ENCODE assay signal across 25 cellular contexts in the genomic region with DNA sequence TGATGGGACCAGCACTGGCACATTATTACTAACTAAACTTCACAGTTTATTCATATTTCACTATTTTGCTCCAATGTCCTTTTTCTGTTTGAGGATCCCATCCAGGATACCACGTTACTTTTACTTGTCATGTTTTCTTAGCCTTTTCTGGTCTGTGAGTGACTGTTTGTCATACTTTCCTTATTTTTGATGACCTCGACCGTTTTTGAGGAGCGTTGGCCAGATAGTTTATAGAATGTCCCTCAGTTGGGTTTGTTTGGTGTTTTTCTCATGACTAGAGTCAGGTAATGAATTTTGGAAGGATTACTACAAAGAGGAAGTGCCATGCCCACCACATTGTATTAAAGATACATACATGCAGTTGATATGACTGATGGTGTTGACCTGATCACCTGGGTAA.
"Had no signal": no experiment of that assay in that cellular context is flagged by ENCODE, and none has a peak within 500 bp of the region (broad histone marks: within the 10 kb centered on the region; RNA-seq: fewer than 3 reads in every experiment).

No MANE protein-coding gene starts in this region.

- H3K4me1 ChIP-seq: stomach, suprapubic skin, testis, thyroid gland, tibial artery, tibial nerve, transverse colon, upper lobe of left lung, upper lobe of right lung, uterus, vagina had no signal

- H3K4me3 ChIP-seq: stomach, suprapubic skin, testis, thoracic aorta, thyroid gland, tibial artery, tibial nerve, transverse colon, upper lobe of left lung, upper lobe of right lung, uterus, vagina had no signal

- DNase-seq: stimulated activated CD4-positive, alpha-beta T cell treated with anti-CD3 and anti-CD28 coated beads, Interleukin-2, amount 100 ng/mL, for 48 hours; stimulated activated CD4-positive, alpha-beta T cell treated with anti-CD3 and anti-CD28 coated beads, Interleukin-4, amount 100 ng/mL, for 1 hour; stimulated activated CD4-positive, alpha-beta T cell treated with anti-CD3 and anti-CD28 coated beads, Interleukin-4, amount 100 ng/mL, for 24 hours; stimulated activated CD4-positive, alpha-beta T cell treated with anti-CD3 and anti-CD28 coated beads, Interleukin-4, amount 100 ng/mL, for 4 hours; stimulated activated CD8-positive, alpha-beta memory T cell treated with anti-CD3 and anti-CD28 coated beads, Interleukin-4, amount 100 ng/mL, for 48 hours; stimulated activated naive B cell treated with anti-CD40 and anti-IgM and Interleukin-4, amounts not matched to agents 10 μg/mL and 1 μg/mL and 100 μg/mL, for 72 hours; stimulated activated naive CD4-positive, alpha-beta T cell; stimulated activated naive CD4-positive, alpha-beta T cell treated with Interleukin-2 at 50 U/mL for 16 hours; stimulated activated naive CD8-positive, alpha-beta T cell treated with anti-CD3 and anti-CD28 coated beads, Interleukin-15, amount 100 ng/mL, for 72 hours; stimulated activated naive CD8-positive, alpha-beta T cell treated with anti-CD3 and anti-CD28 coated beads, Interleukin-15, Interleukin-2, amounts not matched to agents 100 U/mL and 50 U/mL, for 24 hours; stomach; substantia nigra; testis; thyroid gland; tibial artery; transverse colon; upper lobe of left lung; upper lobe of right lung; uterus had no signal

- H3K36me3 ChIP-seq: stomach, suprapubic skin, thoracic aorta, thyroid gland, tibial artery, tibial nerve, transverse colon, upper lobe of left lung, upper lobe of right lung, uterus, vagina had no signal

- H3K27me3 ChIP-seq: stomach, testis, thyroid gland, tibial artery, tibial nerve, transverse colon, upper lobe of left lung, upper lobe of right lung, uterus, vagina had no signal

- ATAC-seq: stimulated activated effector memory CD8-positive, alpha-beta T cell treated with anti-CD3 and anti-CD28 coated beads, Interleukin-12 subunit alpha, Interleukin-12 subunit beta, amount 100 ng/mL, for 72 hours; stimulated activated memory B cell treated with anti-CD40 and anti-IgM and Interleukin-4, amounts not matched to agents 10 μg/mL and 1 μg/mL and 100 μg/mL, for 72 hours; stimulated activated naive B cell treated with anti-CD40 and anti-IgM and Interleukin-4, amounts not matched to agents 10 μg/mL and 1 μg/mL and 100 μg/mL, for 72 hours; stimulated activated naive CD8-positive, alpha-beta T cell treated with anti-CD3 and anti-CD28 coated beads, Interleukin-15, amount 100 ng/mL, for 72 hours; stimulated activated naive CD8-positive, alpha-beta T cell treated with anti-CD3 and anti-CD28 coated beads, Interleukin-15, Interleukin-2, amounts not matched to agents 100 U/mL and 50 U/mL, for 24 hours; upper lobe of right lung had no signal

- H3K9me3 ChIP-seq: suprapubic skin, testis, thoracic aorta, thyroid gland, tibial artery, transverse colon, upper lobe of left lung, upper lobe of right lung, uterus, vagina had no signal

- H3K27ac ChIP-seq: stomach, suprapubic skin, testis, thoracic aorta, thyroid gland, tibial artery, tibial nerve, transverse colon, upper lobe of left lung, upper lobe of right lung, uterus, vagina had no signal
